In genomic region chr7:84665339-84665738, GRCh38 we compare ENCODE assay signal across 14 cellular contexts.
"Had no signal": no experiment of that assay in that cellular context is flagged by ENCODE, and none has a peak within 500 bp of the region (broad histone marks: within the 10 kb centered on the region; RNA-seq: fewer than 3 reads in every experiment).

No MANE protein-coding gene starts in this region.

- H3K36me3 ChIP-seq: colonic mucosa, prostate gland, right lobe of liver, suprapubic skin, WERI-Rb-1 had no signal

- H3K36me3 Mint-ChIP-seq: natural killer cell had no signal

- H3K4me1 ChIP-seq: colonic mucosa, foreskin keratinocyte, prostate gland, right lobe of liver, suprapubic skin had no signal

- H3K4me3 ChIP-seq: colonic mucosa, prostate gland, right lobe of liver, suprapubic skin had no signal

- ATAC-seq: foreskin keratinocyte, left lobe of liver, natural killer cell, right lobe of liver had no signal

- H3K4me3 Mint-ChIP-seq: natural killer cell had no signal

- H3K9me3 ChIP-seq: colonic mucosa, prostate gland, right lobe of liver, suprapubic skin had no signal

- H3K4me1 Mint-ChIP-seq: natural killer cell had no signal

- H3K27me3 ChIP-seq: colonic mucosa, foreskin keratinocyte, right lobe of liver, suprapubic skin had no signal

- H3K27ac ChIP-seq: colonic mucosa, foreskin keratinocyte, prostate gland, right lobe of liver, suprapubic skin, WERI-Rb-1 had no signal

- H3K27ac Mint-ChIP-seq: natural killer cell had no signal

- DNase-seq: activated CD4-positive, alpha-beta T cell treated with anti-CD3 and anti-CD28 coated beads for 48 hours; activated naive CD4-positive, alpha-beta T cell treated with Interleukin-2 at 50 U/mL for 16 hours; caudate nucleus; colonic mucosa; foreskin keratinocyte; mammary epithelial cell; natural killer cell; occipital lobe; right lobe of liver; stimulated activated naive CD4-positive, alpha-beta T cell treated with Interleukin-2 at 50 U/mL for 16 hours; WERI-Rb-1 had no signal
